In genomic region chr12:11746024-11746771, GRCh38 we compare ENCODE assay signal across 11 cellular contexts.
DNase-seq lines count a peak whose midpoint lies in the region; ATAC-seq, FAIRE-seq and TF ChIP-seq lines count a peak whose summit lies in the region.
"Had no signal": no experiment of that assay in that cellular context is flagged by ENCODE, and none has a peak within 500 bp of the region (broad histone marks: within the 10 kb centered on the region; RNA-seq: fewer than 3 reads in every experiment).

No MANE protein-coding gene starts in this region.

- no peak overlapping the region for H3K4me3 Mint-ChIP-seq in activated T-helper 1 cell treated with anti-CD3 and anti-CD28 coated beads, Interleukin-12 subunit alpha, Interleukin-12 subunit beta, Interleukin-2, Interleukin-4 antibody, amounts not matched to agents 30 ng/mL and 10 ng/mL and 1 ng/mL, durations not matched to agents 14 hours and 24 hours and 36 hours
- peak overlapping the region; percentile 29 for H3K4me3 Mint-ChIP-seq in natural killer cell treated with Interleukin-12 subunit alpha and Interleukin-12 subunit beta and Interleukin-15 and Interleukin-18, amount 100 ng/mL, for 72 hours

- 0 out of 2 replicates have a peak, but pooled peaks have one; percentile 14 for TF ChIP-seq POLR2A in GM12892 (IDR thresholded peaks at IDR 0.05; ENCODE audit: low read depth, low read length)

- peak; percentile 45 to 51 for ATAC-seq in natural killer cell treated with Interleukin-12 subunit alpha and Interleukin-12 subunit beta and Interleukin-15 and Interleukin-18, amount 100 ng/mL, for 72 hours
- ATAC-seq in GM19328 (IDR thresholded peaks at IDR 0.05; ENCODE audit: unreplicated experiment): no peak

- intact Hi-C loops in activated T-helper 1 cell treated with anti-CD3 and anti-CD28 coated beads, Interleukin-12 subunit alpha, Interleukin-12 subunit beta, Interleukin-2, Interleukin-4 antibody, amounts not matched to agents 30 ng/mL and 10 ng/mL and 1 ng/mL, durations not matched to agents 14 hours and 24 hours and 36 hours (cut with micrococcal nuclease): no loop called here

- FAIRE-seq in GM12892 (lab: Jason Lieb, UNC): peak; percentile 89

- DNase-seq in GM12892 (ENCODE audit: insufficient read length) (no peak), HS-27A (ENCODE audit: low read depth) (peak; percentile 51), occipital lobe (lab: John Stamatoyannopoulos, UW) (no peak)
- no peak for DNase-seq in activated T-helper 1 cell treated with anti-CD3 and anti-CD28 coated beads, Interleukin-12 subunit alpha, Interleukin-12 subunit beta, Interleukin-2, Interleukin-4 antibody, amounts not matched to agents 30 ng/mL and 10 ng/mL and 1 ng/mL, durations not matched to agents 14 hours and 24 hours and 36 hours (ENCODE audit: low spot score)
- no peak for DNase-seq in natural killer cell treated with Interleukin-12 subunit alpha and Interleukin-12 subunit beta and Interleukin-15 and Interleukin-18, amount 100 ng/mL, for 72 hours (ENCODE audit: low spot score)
- no peak for DNase-seq in stimulated activated CD8-positive, alpha-beta memory T cell treated with anti-CD3 and anti-CD28 coated beads, Interleukin-4, amount 100 ng/mL, for 48 hours
- no peak for DNase-seq in stimulated activated naive CD4-positive, alpha-beta T cell treated with Interleukin-2 at 50 U/mL for 16 hours (lab: John Stamatoyannopoulos, UW)
- DNase-seq: amniotic stem cell; naive thymus-derived CD8-positive, alpha-beta T cell; upper lobe of left lung had no signal

- peaks cover 30% of the 10 kb centered on the region for H3K36me3 Mint-ChIP-seq in activated T-helper 1 cell treated with anti-CD3 and anti-CD28 coated beads, Interleukin-12 subunit alpha, Interleukin-12 subunit beta, Interleukin-2, Interleukin-4 antibody, amounts not matched to agents 30 ng/mL and 10 ng/mL and 1 ng/mL, durations not matched to agents 14 hours and 24 hours and 36 hours (ENCODE audit: low read depth)
- no peaks in the 10 kb centered on the region for H3K36me3 Mint-ChIP-seq in natural killer cell treated with Interleukin-12 subunit alpha and Interleukin-12 subunit beta and Interleukin-15 and Interleukin-18, amount 100 ng/mL, for 72 hours

- no peaks in the 10 kb centered on the region for H3K9me3 Mint-ChIP-seq in activated T-helper 1 cell treated with anti-CD3 and anti-CD28 coated beads, Interleukin-12 subunit alpha, Interleukin-12 subunit beta, Interleukin-2, Interleukin-4 antibody, amounts not matched to agents 30 ng/mL and 10 ng/mL and 1 ng/mL, durations not matched to agents 14 hours and 24 hours and 36 hours
- H3K9me3 Mint-ChIP-seq in natural killer cell treated with Interleukin-12 subunit alpha and Interleukin-12 subunit beta and Interleukin-15 and Interleukin-18, amount 100 ng/mL, for 72 hours: no peaks in the 10 kb centered on the region
- H3K9me3 Mint-ChIP-seq: naive thymus-derived CD8-positive, alpha-beta T cell had no signal

- H3K4me1 Mint-ChIP-seq in activated T-helper 1 cell treated with anti-CD3 and anti-CD28 coated beads, Interleukin-12 subunit alpha, Interleukin-12 subunit beta, Interleukin-2, Interleukin-4 antibody, amounts not matched to agents 30 ng/mL and 10 ng/mL and 1 ng/mL, durations not matched to agents 14 hours and 24 hours and 36 hours (ENCODE audit: low read depth): peaks cover 72% of the 10 kb centered on the region
- H3K4me1 Mint-ChIP-seq in natural killer cell treated with Interleukin-12 subunit alpha and Interleukin-12 subunit beta and Interleukin-15 and Interleukin-18, amount 100 ng/mL, for 72 hours (ENCODE audit: low read depth in 2 of 2): peaks cover 52 to 58% of the 10 kb centered on the region in 2 donors

- H3K27me3 Mint-ChIP-seq in activated T-helper 1 cell treated with anti-CD3 and anti-CD28 coated beads, Interleukin-12 subunit alpha, Interleukin-12 subunit beta, Interleukin-2, Interleukin-4 antibody, amounts not matched to agents 30 ng/mL and 10 ng/mL and 1 ng/mL, durations not matched to agents 14 hours and 24 hours and 36 hours (ENCODE audit: insufficient read depth): no peaks in the 10 kb centered on the region
- H3K27me3 Mint-ChIP-seq in natural killer cell treated with Interleukin-12 subunit alpha and Interleukin-12 subunit beta and Interleukin-15 and Interleukin-18, amount 100 ng/mL, for 72 hours: no peaks in the 10 kb centered on the region
- H3K27me3 Mint-ChIP-seq: naive thymus-derived CD8-positive, alpha-beta T cell had no signal

- peak overlapping the region; percentile 44 for H3K27ac Mint-ChIP-seq in activated T-helper 1 cell treated with anti-CD3 and anti-CD28 coated beads, Interleukin-12 subunit alpha, Interleukin-12 subunit beta, Interleukin-2, Interleukin-4 antibody, amounts not matched to agents 30 ng/mL and 10 ng/mL and 1 ng/mL, durations not matched to agents 14 hours and 24 hours and 36 hours
- peak overlapping the region in 1 of 2 donors; percentile 40 for H3K27ac Mint-ChIP-seq in natural killer cell treated with Interleukin-12 subunit alpha and Interleukin-12 subunit beta and Interleukin-15 and Interleukin-18, amount 100 ng/mL, for 72 hours
